In genomic region chr2:21317131-21317530, GRCh38 we compare ENCODE assay signal across 8 cellular contexts.
DNase-seq lines count a peak whose midpoint lies in the region; ATAC-seq and TF ChIP-seq lines count a peak whose summit lies in the region.

No MANE protein-coding gene starts in this region.

- H3K36me3 Mint-ChIP-seq in mesothelial cell of epicardium, result no peaks in the 10 kb centered on the region

- H3K4me3 ChIP-seq in DND-41 (ENCODE audit: low read depth in 1 of 2, low read length in 2 of 2) (no peak overlapping the region), PC-9 (no peak overlapping the region)

- H3K4me3 Mint-ChIP-seq in mesothelial cell of epicardium, result no peak overlapping the region

- no TSS peak for BruUV-seq in PC-9 (replicated peaks; lab: Mats Ljungman, UMichigan)

- POLR2A ChIA-PET in PC-9 (lab: Charles Lee; ENCODE audit: unreplicated experiment), result no interaction called here

- H3K27ac ChIP-seq in DND-41 (ENCODE audit: low read length), result no peak overlapping the region
- H3K27ac ChIP-seq in PC-9, result no peak overlapping the region

- H3K9me3 Mint-ChIP-seq in mesothelial cell of epicardium, result no peaks in the 10 kb centered on the region

- H3K79me2 ChIP-seq in DND-41 (ENCODE audit: insufficient read depth, low read length) (no peaks in the 10 kb centered on the region), PC-9 (ENCODE audit: low read depth) (no peaks in the 10 kb centered on the region)

- H3K36me3 ChIP-seq in DND-41 (ENCODE audit: insufficient read depth, low read length), result no peaks in the 10 kb centered on the region
- no peaks in the 10 kb centered on the region for H3K36me3 ChIP-seq in PC-9 (ENCODE audit: low read depth)

- H3K9me3 ChIP-seq in DND-41 (ENCODE audit: insufficient read depth, low read length, severe bottlenecking) (no peaks in the 10 kb centered on the region), PC-9 (ENCODE audit: insufficient read depth, low read depth) (no peaks in the 10 kb centered on the region)

- H3K4me2 ChIP-seq in DND-41 (ENCODE audit: insufficient read depth, low read length), result no peak overlapping the region
- H3K4me2 ChIP-seq in PC-9, result no peak overlapping the region

- H3K27me3 ChIP-seq in DND-41 (ENCODE audit: insufficient read depth, low read length, poor library complexity) (no peaks in the 10 kb centered on the region), PC-9 (ENCODE audit: insufficient read depth, low read depth) (no peaks in the 10 kb centered on the region)

- intact Hi-C loops in PC-9 (cut with micrococcal nuclease; ENCODE audit: unreplicated experiment), result loop anchor here (1.0 to 10.0 kb wide), 2 partner anchors 142 to 274 kb away; no protein-coding TSS in a partner anchor

- peaks cover 8% of the 10 kb centered on the region for H3K27me3 Mint-ChIP-seq in mesothelial cell of epicardium (ENCODE audit: low read depth)

- 0 out of 2 replicates have a peak, but pooled peaks cover 3% of the 10 kb centered on the region for H3K9me2 ChIP-seq in PC-9 (ENCODE audit: insufficient read depth)

- peak; percentile 62 for TF ChIP-seq CTCF in DND-41 (IDR thresholded peaks at IDR 0.05; ENCODE audit: borderline replicate concordance, extremely low read depth, low read length, poor library complexity, severe bottlenecking)
- TF ChIP-seq CTCF in PC-9 (conservative IDR thresholded peaks at IDR 0.05), result peak; percentile 77
- peak; percentile 89 for TF ChIP-seq CTCF in mesothelial cell of epicardium (IDR thresholded peaks at IDR 0.05; ENCODE audit: unreplicated experiment)

- no peak overlapping the region for H3K27ac Mint-ChIP-seq in mesothelial cell of epicardium

- H3F3A ChIP-seq in PC-9 (ENCODE audit: insufficient read depth, low read depth), result no peaks in the 10 kb centered on the region

- DNase-seq in DND-41 (peak; percentile 27), PC-9 (peak in 1 of 2 experiments; percentile 6), ecto neural progenitor cell (ENCODE audit: low spot score) (peak; percentile 56), mesothelial cell of epicardium (ENCODE audit: low spot score in 2 of 2, unreplicated experiment in 2 of 2) (peak in 1 of 2 experiments; percentile 40), AG08395 (ENCODE audit: low spot score) (no peak)
- no peak for DNase-seq in central memory CD4-positive, alpha-beta T cell

- H4K20me1 ChIP-seq in DND-41 (ENCODE audit: insufficient read depth, low read length), result no peaks in the 10 kb centered on the region
- H4K20me1 ChIP-seq in PC-9 (ENCODE audit: insufficient read depth), result no peaks in the 10 kb centered on the region

- no peak overlapping the region for H2AFZ ChIP-seq in DND-41 (ENCODE audit: low read depth, low read length)
- H2AFZ ChIP-seq in PC-9, result no peak overlapping the region

- no peak overlapping the region for H3K9ac ChIP-seq in DND-41 (ENCODE audit: low read depth, low read length)

- H3K4me1 ChIP-seq in DND-41 (ENCODE audit: insufficient read depth, low read length) (no peaks in the 10 kb centered on the region), PC-9 (replicated peaks; ENCODE audit: insufficient read depth) (no peaks in the 10 kb centered on the region)

- H3K4me1 Mint-ChIP-seq in mesothelial cell of epicardium, result peaks cover 19% of the 10 kb centered on the region

- ATAC-seq in DND-41 (ENCODE audit: insufficient read depth, low read depth) (no peak), GM18867 (IDR thresholded peaks at IDR 0.05; ENCODE audit: unreplicated experiment) (peak; percentile 86), HG03139 (IDR thresholded peaks at IDR 0.05; ENCODE audit: unreplicated experiment) (peak; percentile 76)

- CTCF ChIA-PET in PC-9 (lab: Charles Lee), result interaction anchor here (1.2 kb wide), 1 partner anchor 656 kb away, joined by 3 read pairs; no protein-coding TSS in a partner anchor

Comparison
In these comparisons a context has a peak if more than half of its experiments do, and no peak if none do; other contexts are left out.
1. DNase-seq: peak in DND-41 (single experiment) and ecto neural progenitor cell (single experiment); none in central memory CD4-positive, alpha-beta T cell (single experiment) and AG08395 (single experiment).
2. Peak in every context shown above with its lines, with median percentiles within 50 percentile points of each other: CTCF ChIP-seq.